In the genomic region with DNA sequence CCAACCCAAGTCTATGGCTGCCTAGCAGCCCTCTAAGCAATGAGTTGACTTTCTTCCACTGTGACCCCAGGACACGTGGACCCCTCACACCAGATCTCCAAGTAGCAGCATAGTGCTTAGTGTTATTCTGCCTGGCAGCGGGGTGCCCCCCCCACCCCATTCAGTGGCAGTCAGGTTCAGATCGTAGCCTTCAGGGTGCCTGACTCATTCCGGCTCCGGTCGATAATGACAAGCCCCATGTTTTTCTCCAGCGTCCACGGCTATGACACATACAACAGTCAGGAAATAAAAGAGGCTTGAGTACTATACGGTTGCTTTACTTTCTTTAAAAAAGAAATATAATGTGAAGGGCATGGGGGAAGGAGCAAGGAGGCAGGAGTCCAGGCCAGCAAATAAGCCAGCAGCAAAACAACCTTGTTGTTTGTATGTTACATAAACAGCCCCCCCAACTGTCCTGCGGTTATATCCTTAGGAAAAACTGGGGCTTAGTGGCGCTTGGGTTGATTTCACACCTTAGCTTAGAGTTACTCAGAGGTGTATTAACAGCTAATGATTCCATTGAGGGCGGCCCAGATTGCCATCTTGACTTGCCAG, we compare ENCODE assay signal across 17 cellular contexts. TPM values are rescaled to one million over a fixed set of nuclear protein-coding genes. Genes with fewer than 3 reads are reported as not detected.
DNase-seq lines count a peak whose midpoint lies in the region; ATAC-seq, FAIRE-seq and TF ChIP-seq lines count a peak whose summit lies in the region.
"Had no signal": no experiment of that assay in that cellular context is flagged by ENCODE, and none has a peak within 500 bp of the region (broad histone marks: within the 10 kb centered on the region; RNA-seq: fewer than 3 reads in every experiment).

No MANE protein-coding gene starts in this region.

- H3K9ac ChIP-seq in PC-3 (ENCODE audit: low read length), result no peak overlapping the region
- H3K9ac ChIP-seq in K562 (ENCODE audit: insufficient read depth in 1 of 2, low read depth in 2 of 2, low read length in 2 of 2), result no peak overlapping the region
- no peak overlapping the region for H3K9ac ChIP-seq in neuronal stem cell (ENCODE audit: low read depth, low read length, poor library complexity)

- TF ChIP-seq CTCF in GM23338 (conservative IDR thresholded peaks at IDR 0.05; ENCODE audit: low read depth in 2 of 2), result no peak
- no peak for TF ChIP-seq CTCF in PC-3 (conservative IDR thresholded peaks at IDR 0.05; ENCODE audit: low read depth, low read length)
- TF ChIP-seq CTCF in K562 (IDR thresholded peaks at IDR 0.05 in 2 of 3, conservative IDR thresholded peaks at IDR 0.05 in 1 of 3; ENCODE audit: insufficient read depth in 2 of 3, low read depth in 1 of 3, low read length in 3 of 3), result no peak

- H3F3A ChIP-seq in GM23338 (replicated peaks; ENCODE audit: low read depth), result peaks cover 5% of the 10 kb centered on the region; the same call in 1 of the 2 replicates
- no peaks in the 10 kb centered on the region for H3F3A ChIP-seq in PC-3 (ENCODE audit: low read length, unreplicated experiment)

- H3K9me3 Mint-ChIP-seq in GM23338, result no peaks in the 10 kb centered on the region

- TF ChIP-seq RAD21 in K562 (CRISPR knock-in tag; conservative IDR thresholded peaks at IDR 0.05 in 1 of 2, IDR thresholded peaks at IDR 0.05 in 1 of 2), result no peak

- H3K36me3 Mint-ChIP-seq in GM23338 (ENCODE audit: low read depth), result peaks cover 30% of the 10 kb centered on the region

- no TSS peak for BruUV-seq in PC-3 (replicated peaks; lab: Mats Ljungman, UMichigan)
- no TSS peak for BruUV-seq in K562 (replicated peaks; lab: Mats Ljungman, UMichigan)

- H2BK120ac ChIP-seq in neuronal stem cell (ENCODE audit: low read depth, low read length), result no peak overlapping the region

- H4K8ac ChIP-seq in neuronal stem cell (ENCODE audit: low read depth, low read length), result no peak overlapping the region

- no peaks in the 10 kb centered on the region for H3K9me2 ChIP-seq in GM23338 (ENCODE audit: insufficient read depth)
- H3K9me2 ChIP-seq in PC-3 (replicated peaks; ENCODE audit: low read length), result no peaks in the 10 kb centered on the region

- H2AK5ac ChIP-seq in neuronal stem cell (ENCODE audit: low read depth, low read length), result peak overlapping the region; percentile 83

- H4K91ac ChIP-seq in neuronal stem cell (ENCODE audit: low read depth, low read length, poor library complexity), result no peak overlapping the region

- no peak overlapping the region for H3K4ac ChIP-seq in neuronal stem cell (ENCODE audit: low read length)

- H3K79me2 ChIP-seq in GM23338 (replicated peaks; ENCODE audit: insufficient read depth) (no peaks in the 10 kb centered on the region; the same call in 1 of the 2 replicates), PC-3 (ENCODE audit: low read length) (no peaks in the 10 kb centered on the region), K562 (ENCODE audit: control insufficient read depth, insufficient read depth, low read length) (no peaks in the 10 kb centered on the region)
- H3K79me2 ChIP-seq: hepatocyte had no signal

- H3K27ac ChIP-seq in GM23338 (ENCODE audit: low read depth) (no peak overlapping the region), PC-3 (ENCODE audit: low read length) (peak overlapping the region; percentile 47), K562 (ENCODE audit: extremely low read depth, low read depth, low read length) (peak overlapping the region; percentile 37; the same call in 2 of the 3 replicates), neuronal stem cell (replicated peaks; ENCODE audit: low read length) (no peak overlapping the region)
- H3K27ac ChIP-seq: hepatocyte, suprapubic skin had no signal

- no peak overlapping the region for H3K23ac ChIP-seq in neuronal stem cell (ENCODE audit: low read depth, low read length, poor library complexity)

- peaks cover 68% of the 10 kb centered on the region for H3K4me1 Mint-ChIP-seq in GM23338

- H4K20me1 ChIP-seq in GM23338 (replicated peaks; ENCODE audit: insufficient read depth), result no peaks in the 10 kb centered on the region
- H4K20me1 ChIP-seq in PC-3 (ENCODE audit: low read length), result no peaks in the 10 kb centered on the region
- H4K20me1 ChIP-seq in K562 (replicated peaks; ENCODE audit: control insufficient read depth, insufficient read depth, low read length), result no peaks in the 10 kb centered on the region

- no peak for TF ChIP-seq POLR2A in K562 (conservative IDR thresholded peaks at IDR 0.05)

- DNase-seq in GM23338 (ENCODE audit: low spot score), result no peak
- DNase-seq in PC-3, result peak; percentile 95
- peak in 3 of 4 experiments; percentile 35 to 68 (median 53) for DNase-seq in K562 (ENCODE audit: extremely low read depth in 1 of 4, low spot score in 3 of 4)
- DNase-seq in neuronal stem cell (ENCODE audit: low spot score), result no peak
- DNase-seq in SHP77 treated with DMSO at 0.1 percent for 48 hours (lab: John Stamatoyannopoulos, UW), result no peak
- no peak for DNase-seq in activated CD4-positive, CD25-positive, alpha-beta regulatory T cell treated with anti-CD3 and anti-CD28 coated beads, Interleukin-2, amount 50 U/mL, for 72 hours
- DNase-seq in NCI-H69 (lab: John Stamatoyannopoulos, UW), result no peak
- DNase-seq: activated naive CD4-positive, alpha-beta T cell treated with Interleukin-2 at 50 U/mL for 16 hours; Caco-2; stimulated activated CD4-positive, alpha-beta T cell treated with anti-CD3 and anti-CD28 coated beads, Interleukin-4, amount 100 ng/mL, for 24 hours; stimulated activated CD8-positive, alpha-beta memory T cell treated with anti-CD3 and anti-CD28 coated beads, Interleukin-4, amount 100 ng/mL, for 48 hours; T-helper 2 cell had no signal

- no peak for FAIRE-seq in K562 (lab: Jason Lieb, UNC)
- FAIRE-seq: bronchial epithelial cell had no signal

- WGBS in K562 (ENCODE audit: insufficient coverage, low coverage, missing lambda C conversion rate), result 24% methylated on average over 11 of the region's 12 CpGs
- WGBS in neuronal stem cell (ENCODE audit: extremely low coverage in 2 of 2, insufficient read length in 2 of 2, insufficient replicate concordance in 1 of 2), 2 donors, result no CpG with 5 or more reads among the region's 12 CpGs

- in situ Hi-C loops in K562 (cut with MboI), result no loop called here

- H3K14ac ChIP-seq in neuronal stem cell (ENCODE audit: low read length), result no peak overlapping the region

- intact Hi-C loops in PC-3 (cut with micrococcal nuclease), result no loop called here
- intact Hi-C loops in K562 (cut with micrococcal nuclease), result no loop called here

- no peaks in the 10 kb centered on the region for H3K9me1 ChIP-seq in K562 (ENCODE audit: control insufficient read depth, insufficient read depth, low read length)

- no peak overlapping the region for H2BK5ac ChIP-seq in neuronal stem cell (ENCODE audit: low read length)

- POLR2A ChIA-PET in PC-3 (lab: Charles Lee; ENCODE audit: unreplicated experiment) (no interaction called here), K562 (lab: Yijun Ruan, JAX) (interaction anchor here (0.5 kb wide), 1 partner anchor 13 kb away, joined by 3 read pairs; no protein-coding TSS in a partner anchor)

- CTCF ChIA-PET in PC-3 (lab: Charles Lee) (no interaction called here), K562 (lab: Yijun Ruan, JAX; ENCODE audit: low intra/inter-chr PET ratio) (no interaction called here)

- H3K27me3 Mint-ChIP-seq in GM23338 (ENCODE audit: insufficient read depth, low read depth, poor library complexity), result peaks cover 5% of the 10 kb centered on the region

- no peak for ATAC-seq in GM23338
- peak; percentile 99 for ATAC-seq in PC-3
- ATAC-seq in K562, result peak; percentile 69
- no peak for ATAC-seq in GM18511 (IDR thresholded peaks at IDR 0.05; ENCODE audit: unreplicated experiment)
- ATAC-seq: Right ventricle myocardium inferior had no signal

- no peaks in the 10 kb centered on the region for H3K27me3 ChIP-seq in GM23338 (ENCODE audit: insufficient read depth)
- H3K27me3 ChIP-seq in PC-3 (ENCODE audit: low read length), result no peaks in the 10 kb centered on the region
- H3K27me3 ChIP-seq in K562 (ENCODE audit: control insufficient read depth in 2 of 2, insufficient read depth in 2 of 2, low read length in 2 of 2), result no peaks in the 10 kb centered on the region
- no peaks in the 10 kb centered on the region for H3K27me3 ChIP-seq in neuronal stem cell (ENCODE audit: control insufficient read depth in 3 of 3, insufficient read depth in 3 of 3, low read depth in 1 of 3, low read length in 3 of 3)
- H3K27me3 ChIP-seq: hepatocyte, suprapubic skin had no signal

- H3K4me2 ChIP-seq in GM23338 (0 out of 2 replicates have a peak overlapping the region, but pooled peaks have one; percentile 19), PC-3 (ENCODE audit: low read length) (peak overlapping the region; percentile 53), K562 (ENCODE audit: insufficient read depth, low read length) (peak overlapping the region; percentile 34), neuronal stem cell (ENCODE audit: insufficient read depth, low read length, poor library complexity, severe bottlenecking) (no peak overlapping the region)
- H3K4me2 ChIP-seq: hepatocyte had no signal

- peak overlapping the region; percentile 60 for H3K18ac ChIP-seq in neuronal stem cell (ENCODE audit: low read length)

- no peak for TF ChIP-seq EP300 in K562 (IDR thresholded peaks at IDR 0.05; ENCODE audit: low read length)

- peaks cover 57% of the 10 kb centered on the region for H3K4me1 ChIP-seq in GM23338 (ENCODE audit: insufficient read depth)
- peaks cover 24% of the 10 kb centered on the region for H3K4me1 ChIP-seq in PC-3 (ENCODE audit: insufficient read depth, low read length)
- peaks cover 0 to 6% of the 10 kb centered on the region in 2 experiments; a peak in 3 of 5 replicates for H3K4me1 ChIP-seq in K562 (replicated peaks in 1 of 2; ENCODE audit: control insufficient read depth in 2 of 2, insufficient read depth in 2 of 2, low read length in 2 of 2)
- H3K4me1 ChIP-seq in neuronal stem cell (ENCODE audit: control insufficient read depth in 2 of 2, insufficient read depth in 1 of 2, low read depth in 1 of 2, low read length in 2 of 2), result peaks cover 33 to 38% of the 10 kb centered on the region in 2 donors
- H3K4me1 ChIP-seq: Caco-2, suprapubic skin had no signal

- H2BK15ac ChIP-seq in neuronal stem cell (ENCODE audit: low read length), result peak overlapping the region; percentile 30

- no peak overlapping the region for H3K4me3 ChIP-seq in GM23338
- peak overlapping the region; percentile 3; the same call in 1 of the 2 replicates for H3K4me3 ChIP-seq in PC-3 (ENCODE audit: low read length)
- H3K4me3 ChIP-seq in K562, result no peak overlapping the region
- no peak overlapping the region for H3K4me3 ChIP-seq in neuronal stem cell (ENCODE audit: low read length in 2 of 2)
- H3K4me3 ChIP-seq: hepatocyte, suprapubic skin had no signal

- H2BK12ac ChIP-seq in neuronal stem cell (ENCODE audit: low read length), result peak overlapping the region; percentile 26

- H2AFZ ChIP-seq in GM23338 (no peak overlapping the region), PC-3 (ENCODE audit: low read length) (peak overlapping the region; percentile 43), K562 (ENCODE audit: low read depth, low read length) (peak overlapping the region; percentile 84), neuronal stem cell (ENCODE audit: low read length) (peak overlapping the region; percentile 18)
- H2AFZ ChIP-seq: hepatocyte had no signal

- H3K27ac Mint-ChIP-seq in GM23338, result no peak overlapping the region

- H3K9me3 ChIP-seq in PC-3 (ENCODE audit: low read length) (no peaks in the 10 kb centered on the region), K562 (replicated peaks; ENCODE audit: control insufficient read depth, insufficient read depth, low read depth, low read length) (no peaks in the 10 kb centered on the region), neuronal stem cell (replicated peaks in 1 of 2; ENCODE audit: control insufficient read depth in 2 of 2, insufficient read depth in 1 of 2, low read depth in 1 of 2, low read length in 2 of 2) (no peaks in the 10 kb centered on the region)
- H3K9me3 ChIP-seq: Caco-2, suprapubic skin had no signal

- no peak overlapping the region for H3K4me3 Mint-ChIP-seq in GM23338

- H3K36me3 ChIP-seq in GM23338 (ENCODE audit: insufficient read depth), result no peaks in the 10 kb centered on the region
- H3K36me3 ChIP-seq in PC-3 (ENCODE audit: low read depth, low read length), result no peaks in the 10 kb centered on the region
- no peaks in the 10 kb centered on the region for H3K36me3 ChIP-seq in K562 (ENCODE audit: control insufficient read depth, insufficient read depth, low read length)
- H3K36me3 ChIP-seq in neuronal stem cell (replicated peaks in 1 of 2; ENCODE audit: control insufficient read depth in 2 of 2, insufficient read depth in 2 of 2, low read length in 2 of 2), result no peaks in the 10 kb centered on the region
- H3K36me3 ChIP-seq: suprapubic skin had no signal

- no peaks in the 10 kb centered on the region for H3K79me1 ChIP-seq in neuronal stem cell (ENCODE audit: low read depth, low read length)

RNA-seq across cellular contexts. Expression of gene GNAS, which starts 23.1 kb away (rescaled TPM):
- 1,032 and 1,042 TPM in 2 replicates for total RNA-seq in GM23338 (2014; rRNA removed; shearing (Covaris generic))
- polyA plus RNA-seq in GM23338 (2016; fragmentation: Nextera tagmentation; extraction: Ambion mirVana), result 917 and 940 TPM in 2 replicates
- total RNA-seq in PC-3 (2014; rRNA removed), result 694 and 822 TPM in 2 replicates
- 217 and 324 TPM in 2 replicates for total RNA-seq in K562 (2011; cell fraction: chromatin; rRNA removed; ENCODE audit: low replicate concordance)
- 221 and 239 TPM in 2 replicates for total RNA-seq in K562 (2011; cell fraction: nucleolus; rRNA removed)
- 270 and 367 TPM in 2 replicates for total RNA-seq in K562 (2011; cell fraction: nucleoplasm; rRNA removed)
- total RNA-seq in K562 (2014; rRNA removed), result 266 and 294 TPM in 2 replicates
- total RNA-seq in K562 (2014; rRNA removed; fragmentation: Illumina TruSeq; extraction: Trizol), result 212 and 224 TPM in 2 replicates
- total RNA-seq in K562 (2015; rRNA removed; fragmentation: Illumina TruSeq; extraction: Trizol), result 216 and 220 TPM in 2 replicates
- 422 and 439 TPM in 2 replicates for total RNA-seq in K562 (2021)
- 321 and 329 TPM in 2 replicates for polyA plus RNA-seq in K562 (2011; rRNA removed)
- 659 and 699 TPM in 2 replicates for polyA plus RNA-seq in K562 (2011; cell fraction: cytosol; rRNA removed)
- 480 and 564 TPM in 2 replicates for polyA plus RNA-seq in K562 (2011; cell fraction: nucleus; rRNA removed)
- polyA plus RNA-seq in K562 (2012), result 497 and 536 TPM in 2 replicates
- polyA plus RNA-seq in K562 (2014; fragmentation: Illumina TruSeq; extraction: Trizol), result 648 and 649 TPM in 2 replicates
- 100 to 1,000 TPM; 128 to 129 TPM for polyA plus RNA-seq in K562 (2014; fragmentation: Nextera tagmentation; extraction: Ambion mirVana)
- 343 and 398 TPM in 2 replicates for polyA plus RNA-seq in K562 (2014; rRNA removed)
- 360 and 482 TPM in 2 replicates for polyA minus RNA-seq in K562 (2011; rRNA and poly(A)+ RNA removed)
- polyA minus RNA-seq in K562 (2011; cell fraction: cytosol; rRNA and poly(A)+ RNA removed), result 377 and 397 TPM in 2 replicates
- 103 and 150 TPM in 2 replicates for polyA minus RNA-seq in K562 (2011; cell fraction: nucleus; rRNA and poly(A)+ RNA removed)
- 1,720 TPM for polyA plus RNA-seq in neuronal stem cell (2013, experiment 1 of 2)
- 1,692 TPM for polyA plus RNA-seq in neuronal stem cell (2013, experiment 2 of 2)

RNA-seq across cellular contexts. Expression of gene GNAS-AS1, which starts 24.9 kb away (rescaled TPM):
- 12.1 and 15.0 TPM in 2 replicates for total RNA-seq in GM23338 (2014; rRNA removed; shearing (Covaris generic))
- 11.3 and 12.3 TPM in 2 replicates for polyA plus RNA-seq in GM23338 (2016; fragmentation: Nextera tagmentation; extraction: Ambion mirVana)
- 0.11 TPM in 1 of 2 replicates, not detected in the other for total RNA-seq in PC-3 (2014; rRNA removed)
- 0.42 and 1.3 TPM in 2 replicates for total RNA-seq in K562 (2011; cell fraction: chromatin; rRNA removed; ENCODE audit: low replicate concordance)
- total RNA-seq in K562 (2011; cell fraction: nucleolus; rRNA removed), result 0.50 and 0.79 TPM in 2 replicates
- total RNA-seq in K562 (2011; cell fraction: nucleoplasm; rRNA removed), result 0.92 and 1.1 TPM in 2 replicates
- 0.73 and 2.5 TPM in 2 replicates for total RNA-seq in K562 (2014; rRNA removed)
- 0.25 and 0.45 TPM in 2 replicates for total RNA-seq in K562 (2014; rRNA removed; fragmentation: Illumina TruSeq; extraction: Trizol)
- total RNA-seq in K562 (2015; rRNA removed; fragmentation: Illumina TruSeq; extraction: Trizol), result 0.64 and 0.69 TPM in 2 replicates
- total RNA-seq in K562 (2021), result 1.2 and 1.3 TPM in 2 replicates
- polyA plus RNA-seq in K562 (2011; rRNA removed), result 0.07 TPM in 2 replicates
- polyA plus RNA-seq in K562 (2011; cell fraction: cytosol; rRNA removed), result not detected in 2 replicates
- polyA plus RNA-seq in K562 (2011; cell fraction: nucleus; rRNA removed), result 0.22 and 0.37 TPM in 2 replicates
- polyA plus RNA-seq in K562 (2012), result 0.91 and 1.0 TPM in 2 replicates
- polyA plus RNA-seq in K562 (2014; fragmentation: Illumina TruSeq; extraction: Trizol), result 0.21 and 0.90 TPM in 2 replicates
- under 1 TPM; 0.04 to 0.14 TPM for polyA plus RNA-seq in K562 (2014; fragmentation: Nextera tagmentation; extraction: Ambion mirVana)
- polyA plus RNA-seq in K562 (2014; rRNA removed), result 1.0 and 1.8 TPM in 2 replicates
- not detected in 2 replicates for polyA minus RNA-seq in K562 (2011; rRNA and poly(A)+ RNA removed)
- polyA minus RNA-seq in K562 (2011; cell fraction: cytosol; rRNA and poly(A)+ RNA removed), result not detected in 2 replicates
- not detected in 2 replicates for polyA minus RNA-seq in K562 (2011; cell fraction: nucleus; rRNA and poly(A)+ RNA removed)
- 1.7 TPM for polyA plus RNA-seq in neuronal stem cell (2013, experiment 1 of 2)
- polyA plus RNA-seq in neuronal stem cell (2013, experiment 2 of 2), result 1.9 TPM
- total RNA-seq: hepatocyte, suprapubic skin had no signal

Comparison
In these comparisons a context has a peak if more than half of its experiments do, and no peak if none do; other contexts are left out.
1. ATAC-seq: peak in PC-3 (single experiment) and K562 (single experiment); none in GM23338 (single experiment) and GM18511 (single experiment).
2. DNase-seq: peak in PC-3 (single experiment) and K562 (3 of 4); none in GM23338 (single experiment), neuronal stem cell (single experiment), SHP77 treated with DMSO at 0.1 percent for 48 hours (single experiment), activated CD4-positive, CD25-positive, alpha-beta regulatory T cell treated with anti-CD3 and anti-CD28 coated beads, Interleukin-2, amount 50 U/mL, for 72 hours (single experiment) and NCI-H69 (single experiment).
3. H3K27ac ChIP-seq: peak in PC-3 (single experiment) and K562 (single experiment); none in GM23338 (single experiment) and neuronal stem cell (single experiment).